Comparison of ENCODE assay signal across 1 cellular context in the genomic region with DNA sequence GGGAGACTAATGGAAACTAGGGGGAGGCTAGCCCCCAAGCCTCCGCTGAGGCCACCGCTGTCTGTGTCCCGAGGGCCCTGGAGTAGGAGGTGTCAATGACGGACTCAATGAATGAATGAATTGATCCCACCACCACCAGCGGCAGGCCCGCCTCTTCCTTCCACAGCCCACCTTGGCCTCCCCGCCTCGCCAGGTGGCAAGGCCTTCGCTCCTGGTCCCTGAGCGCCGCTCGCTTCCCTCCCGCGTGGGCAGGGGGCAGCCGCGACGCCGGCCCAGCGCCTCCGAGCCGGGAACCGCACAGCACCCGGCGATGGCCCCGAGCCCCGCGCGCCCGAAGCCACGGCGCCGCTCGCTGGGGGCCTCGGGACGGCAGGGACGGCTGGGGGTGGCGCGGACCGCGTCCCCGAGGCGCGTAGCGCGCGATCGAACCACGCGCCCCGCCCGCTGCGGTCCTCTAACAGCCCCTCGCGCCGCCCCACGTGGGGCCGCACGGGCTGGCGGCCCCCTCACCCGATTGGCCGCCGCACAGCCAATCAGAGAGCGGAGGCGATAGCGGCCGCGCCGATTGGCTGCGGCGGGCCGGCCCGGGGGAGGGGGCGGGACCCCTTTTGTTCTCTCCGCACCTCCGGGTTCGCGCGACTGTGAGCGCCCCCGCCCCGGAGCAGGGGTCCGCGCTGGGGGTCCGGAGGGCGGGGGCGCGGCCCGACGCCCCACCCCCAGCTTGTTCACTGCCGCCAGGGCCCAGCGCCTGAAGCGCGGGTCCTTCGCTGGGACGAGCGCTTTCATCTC.
TF ChIP-seq lines count a peak whose summit lies in the region.

No MANE protein-coding gene starts in this region.

TF ChIP-seq in K562, 482 proteins besides CTCF, POLR2A, EP300 and RAD21 (continued from another document and continues in another):
- TF ChIP-seq RBFOX2 (IDR thresholded peaks at IDR 0.05; ENCODE audit: low read depth, low read length), result peak; percentile 83
- TF ChIP-seq SAFB (IDR thresholded peaks at IDR 0.05; ENCODE audit: borderline replicate concordance, low read depth, low read length), result peak; percentile 69
- TF ChIP-seq PCBP1 (IDR thresholded peaks at IDR 0.05; ENCODE audit: low read depth, low read length, poor library complexity, severe bottlenecking), result no peak
- TF ChIP-seq FOXM1 (IDR thresholded peaks at IDR 0.05; ENCODE audit: low read depth), result no peak
- peak; percentile 73; the same call in 1 of the 2 replicates for TF ChIP-seq FOXM1 (CRISPR knock-in tag; IDR thresholded peaks at IDR 0.05; ENCODE audit: low read depth)
- no peak for TF ChIP-seq SREBF1 (IDR thresholded peaks at IDR 0.05; ENCODE audit: borderline replicate concordance, low read depth, low read length)
- TF ChIP-seq XRCC5 (IDR thresholded peaks at IDR 0.05; ENCODE audit: low read depth, low read length), result no peak
- no peak for TF ChIP-seq SIRT6 (IDR thresholded peaks at IDR 0.05; ENCODE audit: low read depth, low read length)
- peak; percentile 49 for TF ChIP-seq SP2 (IDR thresholded peaks at IDR 0.05; ENCODE audit: extremely low read depth, low read depth, low read length, poor library complexity, severe bottlenecking)
- TF ChIP-seq, protein P1, sequence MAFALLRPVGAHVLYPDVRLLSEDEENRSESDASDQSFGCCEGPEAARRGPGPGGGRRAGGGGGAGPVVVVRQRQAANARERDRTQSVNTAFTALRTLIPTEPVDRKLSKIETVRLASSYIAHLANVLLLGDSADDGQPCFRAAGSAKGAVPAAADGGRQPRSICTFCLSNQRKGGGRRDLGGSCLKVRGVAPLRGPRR (CRISPR knock-in tag; IDR thresholded peaks at IDR 0.05), result no peak
- TF ChIP-seq SMAD4 (CRISPR knock-in tag; conservative IDR thresholded peaks at IDR 0.05), result peak; percentile 71; the same call in 1 of the 2 replicates
- TF ChIP-seq TCF3 (CRISPR knock-in tag; IDR thresholded peaks at IDR 0.05), result no peak
- TF ChIP-seq, protein P2, sequence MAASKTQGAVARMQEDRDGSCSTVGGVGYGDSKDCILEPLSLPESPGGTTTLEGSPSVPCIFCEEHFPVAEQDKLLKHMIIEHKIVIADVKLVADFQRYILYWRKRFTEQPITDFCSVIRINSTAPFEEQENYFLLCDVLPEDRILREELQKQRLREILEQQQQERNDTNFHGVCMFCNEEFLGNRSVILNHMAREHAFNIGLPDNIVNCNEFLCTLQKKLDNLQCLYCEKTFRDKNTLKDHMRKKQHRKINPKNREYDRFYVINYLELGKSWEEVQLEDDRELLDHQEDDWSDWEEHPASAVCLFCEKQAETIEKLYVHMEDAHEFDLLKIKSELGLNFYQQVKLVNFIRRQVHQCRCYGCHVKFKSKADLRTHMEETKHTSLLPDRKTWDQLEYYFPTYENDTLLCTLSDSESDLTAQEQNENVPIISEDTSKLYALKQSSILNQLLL (CRISPR knock-in tag; IDR thresholded peaks at IDR 0.05; ENCODE audit: borderline replicate concordance), result no peak
- no peak for TF ChIP-seq ZC3H11A (IDR thresholded peaks at IDR 0.05; ENCODE audit: low read depth, low read length)
- TF ChIP-seq, protein P3, sequence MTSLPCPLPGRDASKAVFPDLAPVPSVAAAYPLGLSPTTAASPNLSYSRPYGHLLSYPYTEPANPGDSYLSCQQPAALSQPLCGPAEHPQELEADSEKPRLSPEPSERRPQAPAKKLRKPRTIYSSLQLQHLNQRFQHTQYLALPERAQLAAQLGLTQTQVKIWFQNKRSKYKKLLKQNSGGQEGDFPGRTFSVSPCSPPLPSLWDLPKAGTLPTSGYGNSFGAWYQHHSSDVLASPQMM (CRISPR knock-in tag; IDR thresholded peaks at IDR 0.05), result no peak
- TF ChIP-seq, protein P4, sequence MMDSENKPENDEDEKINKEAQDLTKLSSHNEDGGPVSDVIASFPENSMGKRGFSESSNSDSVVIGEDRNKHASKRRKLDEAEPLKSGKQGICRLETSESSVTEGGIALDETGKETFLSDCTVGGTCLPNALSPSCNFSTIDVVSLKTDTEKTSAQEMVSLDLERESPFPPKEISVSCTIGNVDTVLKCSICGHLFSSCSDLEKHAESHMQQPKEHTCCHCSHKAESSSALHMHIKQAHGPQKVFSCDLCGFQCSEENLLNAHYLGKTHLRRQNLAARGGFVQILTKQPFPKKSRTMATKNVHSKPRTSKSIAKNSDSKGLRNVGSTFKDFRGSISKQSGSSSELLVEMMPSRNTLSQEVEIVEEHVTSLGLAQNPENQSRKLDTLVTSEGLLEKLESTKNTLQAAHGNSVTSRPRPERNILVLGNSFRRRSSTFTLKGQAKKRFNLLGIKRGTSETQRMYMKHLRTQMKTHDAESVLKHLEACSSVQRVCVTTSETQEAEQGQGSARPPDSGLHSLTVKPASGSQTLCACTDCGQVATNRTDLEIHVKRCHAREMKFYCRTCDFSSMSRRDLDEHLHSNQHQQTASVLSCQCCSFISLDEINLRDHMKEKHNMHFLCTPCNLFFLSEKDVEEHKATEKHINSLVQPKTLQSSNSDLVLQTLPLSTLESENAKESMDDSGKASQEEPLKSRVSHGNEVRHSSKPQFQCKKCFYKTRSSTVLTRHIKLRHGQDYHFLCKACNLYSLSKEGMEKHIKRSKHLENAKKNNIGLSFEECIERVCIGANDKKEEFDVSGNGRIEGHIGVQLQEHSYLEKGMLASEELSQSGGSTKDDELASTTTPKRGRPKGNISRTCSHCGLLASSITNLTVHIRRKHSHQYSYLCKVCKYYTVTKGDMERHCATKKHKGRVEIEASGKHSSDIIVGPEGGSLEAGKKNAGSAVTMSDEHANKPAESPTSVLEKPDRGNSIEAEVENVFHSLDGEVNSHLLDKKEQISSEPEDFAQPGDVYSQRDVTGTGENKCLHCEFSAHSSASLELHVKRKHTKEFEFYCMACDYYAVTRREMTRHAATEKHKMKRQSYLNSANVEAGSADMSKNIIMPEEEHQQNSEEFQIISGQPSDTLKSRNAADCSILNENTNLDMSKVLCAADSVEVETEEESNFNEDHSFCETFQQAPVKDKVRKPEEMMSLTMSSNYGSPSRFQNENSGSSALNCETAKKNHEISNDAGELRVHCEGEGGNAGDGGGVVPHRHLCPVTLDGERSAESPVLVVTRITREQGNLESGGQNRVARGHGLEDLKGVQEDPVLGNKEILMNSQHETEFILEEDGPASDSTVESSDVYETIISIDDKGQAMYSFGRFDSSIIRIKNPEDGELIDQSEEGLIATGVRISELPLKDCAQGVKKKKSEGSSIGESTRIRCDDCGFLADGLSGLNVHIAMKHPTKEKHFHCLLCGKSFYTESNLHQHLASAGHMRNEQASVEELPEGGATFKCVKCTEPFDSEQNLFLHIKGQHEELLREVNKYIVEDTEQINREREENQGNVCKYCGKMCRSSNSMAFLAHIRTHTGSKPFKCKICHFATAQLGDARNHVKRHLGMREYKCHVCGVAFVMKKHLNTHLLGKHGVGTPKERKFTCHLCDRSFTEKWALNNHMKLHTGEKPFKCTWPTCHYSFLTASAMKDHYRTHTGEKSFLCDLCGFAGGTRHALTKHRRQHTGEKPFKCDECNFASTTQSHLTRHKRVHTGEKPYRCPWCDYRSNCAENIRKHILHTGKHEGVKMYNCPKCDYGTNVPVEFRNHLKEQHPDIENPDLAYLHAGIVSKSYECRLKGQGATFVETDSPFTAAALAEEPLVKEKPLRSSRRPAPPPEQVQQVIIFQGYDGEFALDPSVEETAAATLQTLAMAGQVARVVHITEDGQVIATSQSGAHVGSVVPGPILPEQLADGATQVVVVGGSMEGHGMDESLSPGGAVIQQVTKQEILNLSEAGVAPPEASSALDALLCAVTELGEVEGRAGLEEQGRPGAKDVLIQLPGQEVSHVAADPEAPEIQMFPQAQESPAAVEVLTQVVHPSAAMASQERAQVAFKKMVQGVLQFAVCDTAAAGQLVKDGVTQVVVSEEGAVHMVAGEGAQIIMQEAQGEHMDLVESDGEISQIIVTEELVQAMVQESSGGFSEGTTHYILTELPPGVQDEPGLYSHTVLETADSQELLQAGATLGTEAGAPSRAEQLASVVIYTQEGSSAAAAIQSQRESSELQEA (IDR thresholded peaks at IDR 0.05; ENCODE audit: low read depth), result no peak
- no peak for TF ChIP-seq ZNF23 (CRISPR knock-in tag; IDR thresholded peaks at IDR 0.05)
- TF ChIP-seq, protein P5, sequence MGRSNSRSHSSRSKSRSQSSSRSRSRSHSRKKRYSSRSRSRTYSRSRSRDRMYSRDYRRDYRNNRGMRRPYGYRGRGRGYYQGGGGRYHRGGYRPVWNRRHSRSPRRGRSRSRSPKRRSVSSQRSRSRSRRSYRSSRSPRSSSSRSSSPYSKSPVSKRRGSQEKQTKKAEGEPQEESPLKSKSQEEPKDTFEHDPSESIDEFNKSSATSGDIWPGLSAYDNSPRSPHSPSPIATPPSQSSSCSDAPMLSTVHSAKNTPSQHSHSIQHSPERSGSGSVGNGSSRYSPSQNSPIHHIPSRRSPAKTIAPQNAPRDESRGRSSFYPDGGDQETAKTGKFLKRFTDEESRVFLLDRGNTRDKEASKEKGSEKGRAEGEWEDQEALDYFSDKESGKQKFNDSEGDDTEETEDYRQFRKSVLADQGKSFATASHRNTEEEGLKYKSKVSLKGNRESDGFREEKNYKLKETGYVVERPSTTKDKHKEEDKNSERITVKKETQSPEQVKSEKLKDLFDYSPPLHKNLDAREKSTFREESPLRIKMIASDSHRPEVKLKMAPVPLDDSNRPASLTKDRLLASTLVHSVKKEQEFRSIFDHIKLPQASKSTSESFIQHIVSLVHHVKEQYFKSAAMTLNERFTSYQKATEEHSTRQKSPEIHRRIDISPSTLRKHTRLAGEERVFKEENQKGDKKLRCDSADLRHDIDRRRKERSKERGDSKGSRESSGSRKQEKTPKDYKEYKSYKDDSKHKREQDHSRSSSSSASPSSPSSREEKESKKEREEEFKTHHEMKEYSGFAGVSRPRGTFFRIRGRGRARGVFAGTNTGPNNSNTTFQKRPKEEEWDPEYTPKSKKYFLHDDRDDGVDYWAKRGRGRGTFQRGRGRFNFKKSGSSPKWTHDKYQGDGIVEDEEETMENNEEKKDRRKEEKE (IDR thresholded peaks at IDR 0.05; ENCODE audit: borderline replicate concordance in 1 of 2, control insufficient read depth in 1 of 2, low read depth in 2 of 2, low read length in 1 of 2), result no peak
- no peak for TF ChIP-seq PTRF (tag; IDR thresholded peaks at IDR 0.05)
- TF ChIP-seq, protein P6, sequence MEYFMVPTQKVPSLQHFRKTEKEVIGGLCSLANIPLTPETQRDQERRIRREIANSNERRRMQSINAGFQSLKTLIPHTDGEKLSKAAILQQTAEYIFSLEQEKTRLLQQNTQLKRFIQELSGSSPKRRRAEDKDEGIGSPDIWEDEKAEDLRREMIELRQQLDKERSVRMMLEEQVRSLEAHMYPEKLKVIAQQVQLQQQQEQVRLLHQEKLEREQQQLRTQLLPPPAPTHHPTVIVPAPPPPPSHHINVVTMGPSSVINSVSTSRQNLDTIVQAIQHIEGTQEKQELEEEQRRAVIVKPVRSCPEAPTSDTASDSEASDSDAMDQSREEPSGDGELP (CRISPR knock-in tag; IDR thresholded peaks at IDR 0.05; ENCODE audit: borderline replicate concordance), result peak; percentile 33; the same call in 1 of the 2 replicates
- TF ChIP-seq, protein P7, sequence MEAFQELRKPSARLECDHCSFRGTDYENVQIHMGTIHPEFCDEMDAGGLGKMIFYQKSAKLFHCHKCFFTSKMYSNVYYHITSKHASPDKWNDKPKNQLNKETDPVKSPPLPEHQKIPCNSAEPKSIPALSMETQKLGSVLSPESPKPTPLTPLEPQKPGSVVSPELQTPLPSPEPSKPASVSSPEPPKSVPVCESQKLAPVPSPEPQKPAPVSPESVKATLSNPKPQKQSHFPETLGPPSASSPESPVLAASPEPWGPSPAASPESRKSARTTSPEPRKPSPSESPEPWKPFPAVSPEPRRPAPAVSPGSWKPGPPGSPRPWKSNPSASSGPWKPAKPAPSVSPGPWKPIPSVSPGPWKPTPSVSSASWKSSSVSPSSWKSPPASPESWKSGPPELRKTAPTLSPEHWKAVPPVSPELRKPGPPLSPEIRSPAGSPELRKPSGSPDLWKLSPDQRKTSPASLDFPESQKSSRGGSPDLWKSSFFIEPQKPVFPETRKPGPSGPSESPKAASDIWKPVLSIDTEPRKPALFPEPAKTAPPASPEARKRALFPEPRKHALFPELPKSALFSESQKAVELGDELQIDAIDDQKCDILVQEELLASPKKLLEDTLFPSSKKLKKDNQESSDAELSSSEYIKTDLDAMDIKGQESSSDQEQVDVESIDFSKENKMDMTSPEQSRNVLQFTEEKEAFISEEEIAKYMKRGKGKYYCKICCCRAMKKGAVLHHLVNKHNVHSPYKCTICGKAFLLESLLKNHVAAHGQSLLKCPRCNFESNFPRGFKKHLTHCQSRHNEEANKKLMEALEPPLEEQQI (IDR thresholded peaks at IDR 0.05), result no peak
